9 cellular contexts compared by ENCODE assay signal in the genomic region with DNA sequence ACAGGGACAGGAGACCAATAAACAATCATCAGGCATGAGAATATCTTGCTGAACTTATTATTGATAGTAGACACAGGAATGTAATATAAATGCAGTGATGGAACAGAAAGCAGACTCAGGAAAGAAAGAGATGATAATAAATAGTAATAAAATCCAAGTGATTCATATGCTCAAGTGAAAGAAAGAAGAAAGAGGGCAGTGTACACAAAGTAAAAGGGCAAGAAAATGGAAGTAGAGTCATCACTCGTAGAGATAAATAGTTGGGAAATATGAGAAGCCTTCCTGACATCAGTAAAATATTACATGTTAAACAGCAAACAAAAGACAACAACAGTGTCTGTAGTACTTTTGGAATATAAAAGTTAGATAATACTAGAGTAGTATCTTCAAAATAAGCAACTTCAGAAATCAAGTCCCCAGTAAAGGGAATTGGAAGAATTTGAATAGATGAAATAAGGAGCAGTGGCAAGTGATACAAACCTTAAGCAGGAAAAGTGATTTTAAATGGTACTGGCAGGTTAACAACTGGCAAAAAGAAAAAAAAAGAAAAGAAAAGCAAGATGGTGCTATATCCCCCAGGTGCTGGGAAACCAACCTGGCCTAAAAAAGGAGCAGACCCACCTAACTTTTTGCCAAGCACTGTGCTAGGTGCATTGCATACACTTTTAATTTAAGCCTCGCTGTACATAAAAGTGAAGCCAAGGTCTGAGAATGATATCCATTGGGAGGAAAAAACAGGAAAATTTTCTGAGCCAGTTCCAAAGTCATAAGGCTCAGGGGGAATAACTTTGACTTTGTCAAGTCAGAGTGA.
A peak's percentile ranks its signal among the peaks of the same experiment; 100 is the strongest.
DNase-seq lines count a peak whose midpoint lies in the region; ATAC-seq and TF ChIP-seq lines count a peak whose summit lies in the region.
"Had no signal": no experiment of that assay in that cellular context is flagged by ENCODE, and none has a peak within 500 bp of the region (broad histone marks: within the 10 kb centered on the region; RNA-seq: fewer than 3 reads in every experiment).

No MANE protein-coding gene starts in this region.

- H3K4me3 ChIP-seq in SJSA1 (no peak overlapping the region), gastroesophageal sphincter (no peak overlapping the region), gastrocnemius medialis (no peak overlapping the region)

- H3K9me3 ChIP-seq in SJSA1 (replicated peaks) (no peaks in the 10 kb centered on the region), gastroesophageal sphincter (no peaks in the 10 kb centered on the region), gastrocnemius medialis (no peaks in the 10 kb centered on the region)

- H3K27ac ChIP-seq in SJSA1, result peak overlapping the region; percentile 88
- peak overlapping the region; percentile 76 to 93 (median 84) for H3K27ac ChIP-seq in gastroesophageal sphincter
- H3K27ac ChIP-seq in gastrocnemius medialis, result peak overlapping the region; percentile 69 to 84 (median 70)

- no peak for TF ChIP-seq CTCF in gastroesophageal sphincter (IDR thresholded peaks at IDR 0.05)
- no peak for TF ChIP-seq CTCF in gastrocnemius medialis (IDR thresholded peaks at IDR 0.05 in 4 of 5, conservative IDR thresholded peaks at IDR 0.05 in 1 of 5)

- H3K4me1 ChIP-seq in SJSA1 (replicated peaks) (peaks cover 53% of the 10 kb centered on the region), gastroesophageal sphincter (peaks cover 21 to 36% (median 25%) of the 10 kb centered on the region in 3 donors), gastrocnemius medialis (peaks cover 20 to 30% of the 10 kb centered on the region in 2 donors)

- H3K36me3 ChIP-seq in SJSA1 (no peaks in the 10 kb centered on the region), gastroesophageal sphincter (no peaks in the 10 kb centered on the region), gastrocnemius medialis (no peaks in the 10 kb centered on the region)

- TF ChIP-seq POLR2A in gastroesophageal sphincter (IDR thresholded peaks at IDR 0.05) (no peak), gastrocnemius medialis (IDR thresholded peaks at IDR 0.05) (no peak)

- ATAC-seq in GM19395 (IDR thresholded peaks at IDR 0.05; ENCODE audit: unreplicated experiment) (peak; percentile 24), gastroesophageal sphincter (peak; percentile 2), gastrocnemius medialis (no peak)

- 11 to 13% methylated on average over 2 of the region's 2 CpGs for WGBS in gastroesophageal sphincter (ENCODE audit: low coverage in 1 of 2), 2 donors

- in situ Hi-C loops in gastrocnemius medialis (cut with MboI; ENCODE audit: low sequenced_read_pairs in 4 of 4), result loop anchor here in 1 of 4 donors (25.0 kb wide), 1 partner anchor 295 kb away; no protein-coding TSS in a partner anchor

- peak in 1 of 2 experiments; percentile 48 for DNase-seq in SJSA1 (ENCODE audit: low read depth in 1 of 2, low spot score in 2 of 2)
- no peak for DNase-seq in gastrocnemius medialis
- no peak for DNase-seq in stimulated activated CD4-positive, alpha-beta T cell treated with anti-CD3 and anti-CD28 coated beads, Interleukin-15, amount 100 ng/mL, for 24 hours
- no peak for DNase-seq in globus pallidus (ENCODE audit: low spot score)
- no peak for DNase-seq in NOMO-1 treated with dmso at 0.1 percent for 144 hours (lab: John Stamatoyannopoulos, UW; ENCODE audit: unreplicated experiment)
- no peak for DNase-seq in GF-D8 (lab: John Stamatoyannopoulos, UW)
- DNase-seq: CD4-positive, alpha-beta T cell had no signal

- H3K27me3 ChIP-seq in SJSA1 (replicated peaks), result no peaks in the 10 kb centered on the region
- H3K27me3 ChIP-seq in gastroesophageal sphincter, result no peaks in the 10 kb centered on the region
- no peaks in the 10 kb centered on the region for H3K27me3 ChIP-seq in gastrocnemius medialis

- intact Hi-C loops in gastrocnemius medialis (cut with DNase I; ENCODE audit: low total_unique reads), result loop anchor here (5.0 kb wide), 1 partner anchor 90 kb away; no protein-coding TSS in a partner anchor

- TF ChIP-seq EP300 in gastroesophageal sphincter (IDR thresholded peaks at IDR 0.05), result no peak

Comparison
In these comparisons a context has a peak if more than half of its experiments do, and no peak if none do; other contexts are left out.
1. ATAC-seq: peak in GM19395 (single experiment) and gastroesophageal sphincter (single experiment); none in gastrocnemius medialis (0 of 2).
2. Peak in every context shown above with its lines, with median percentiles within 50 percentile points of each other: H3K27ac ChIP-seq.